8 cellular contexts compared by ENCODE assay signal in the genomic region with DNA sequence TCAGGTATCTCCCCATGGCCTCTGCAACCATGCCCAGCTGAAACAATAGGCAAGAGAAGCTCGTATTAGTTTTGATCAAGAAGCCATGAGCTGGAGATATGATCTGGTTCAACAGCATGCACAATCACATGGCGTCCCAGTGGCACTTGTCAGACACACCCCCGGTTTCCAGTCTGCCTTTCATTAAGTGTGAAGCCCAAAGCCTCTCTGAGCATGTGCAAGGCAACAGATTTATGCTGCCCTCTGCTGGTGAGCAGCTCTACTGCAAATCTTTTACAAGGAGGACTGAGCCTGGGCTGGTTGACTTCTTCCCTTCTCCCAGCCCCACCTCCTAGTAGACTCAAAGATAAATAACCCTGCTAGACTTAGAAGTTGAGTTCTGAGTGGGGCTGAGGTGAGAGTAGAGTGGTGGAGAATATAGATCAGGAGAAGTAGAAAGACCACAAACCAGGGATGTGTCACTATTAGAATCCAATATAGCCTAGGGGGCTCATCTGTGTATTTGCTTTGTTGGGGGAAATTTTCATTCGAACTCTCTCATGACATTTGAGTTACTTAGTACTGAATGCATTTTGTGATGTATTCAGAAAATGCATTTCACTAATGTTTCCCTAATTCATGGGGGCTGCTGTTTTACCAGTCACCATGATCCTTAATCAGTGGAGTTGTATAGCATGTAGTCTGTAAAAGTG. TPM values are rescaled to one million over a fixed set of nuclear protein-coding genes. Genes with fewer than 3 reads are reported as not detected.
DNase-seq lines count a peak whose midpoint lies in the region; ATAC-seq and TF ChIP-seq lines count a peak whose summit lies in the region.

No MANE protein-coding gene starts in this region.

- DNase-seq in Ammon's horn (ENCODE audit: low spot score) (peak; percentile 87), NCI-H2196 (lab: John Stamatoyannopoulos, UW; ENCODE audit: unreplicated experiment) (peak; percentile 92), activated B cell treated with CpG ODN at 0.5 μM for 24 hours (peak; percentile 22), caudate nucleus (lab: John Stamatoyannopoulos, UW) (peak in 53 of 61 donors; percentile 0 to 73 (median 35)), left lobe of liver (ENCODE audit: low spot score) (peak; percentile 79)
- peak in 2 of 3 donors; percentile 34 to 56 for DNase-seq in stimulated activated CD4-positive, alpha-beta T cell treated with anti-CD3 and anti-CD28 coated beads, TNF-alpha, amount 100 ng/mL, for 1 hour (ENCODE audit: low read depth in 3 of 3, low spot score in 1 of 3)

- intact Hi-C loops in activated B cell treated with CpG ODN at 0.5 μM for 24 hours (cut with micrococcal nuclease): loop anchor here (1.0 kb wide), 1 partner anchor 495 kb away; no protein-coding TSS in a partner anchor

- no peak overlapping the region for H3K27ac Mint-ChIP-seq in activated B cell treated with CpG ODN at 0.5 μM for 24 hours

- no peaks in the 10 kb centered on the region for H3K9me3 Mint-ChIP-seq in activated B cell treated with CpG ODN at 0.5 μM for 24 hours

- POLR2A ChIA-PET in activated B cell treated with CpG ODN at 0.5 μM for 24 hours (lab: Charles Lee): no interaction called here

- H3K4me1 Mint-ChIP-seq in activated B cell treated with CpG ODN at 0.5 μM for 24 hours: no peaks in the 10 kb centered on the region

- CTCF ChIA-PET in activated B cell treated with CpG ODN at 0.5 μM for 24 hours (lab: Charles Lee): interaction anchor here (0.7 to 2.1 kb wide), 5 partner anchors 8 to 491 kb away, joined by 3 to 9 read pairs (median 3); no protein-coding TSS in a partner anchor

- no peak overlapping the region for H3K4me3 Mint-ChIP-seq in activated B cell treated with CpG ODN at 0.5 μM for 24 hours

- H3K27ac ChIP-seq in caudate nucleus (ENCODE audit: low read depth, low read length): no peak overlapping the region

- ATAC-seq in GM18909 (IDR thresholded peaks at IDR 0.05; ENCODE audit: poor library complexity, unreplicated experiment) (peak; percentile 92), HG03135 (IDR thresholded peaks at IDR 0.05; ENCODE audit: unreplicated experiment) (peak; percentile 95), activated B cell treated with CpG ODN at 0.5 μM for 24 hours (ENCODE audit: low read depth) (peak; percentile 71), left lobe of liver (peak; percentile 100)

- TF ChIP-seq CTCF in activated B cell treated with CpG ODN at 0.5 μM for 24 hours (IDR thresholded peaks at IDR 0.05): no peak

- H3K36me3 Mint-ChIP-seq in activated B cell treated with CpG ODN at 0.5 μM for 24 hours (ENCODE audit: low read depth): no peaks in the 10 kb centered on the region

- H3K27me3 Mint-ChIP-seq in activated B cell treated with CpG ODN at 0.5 μM for 24 hours: peaks cover 2% of the 10 kb centered on the region

RNA-seq across cellular contexts. Expression of a gene that starts 53.7 kb away (rescaled TPM):
- 17.0 and 21.7 TPM in 2 replicates for total RNA-seq in activated B cell treated with CpG ODN at 0.5 μM for 24 hours
- total RNA-seq in left lobe of liver: 7.9 TPM

Comparison
In these comparisons a context has a peak if more than half of its experiments do, and no peak if none do; other contexts are left out.
1. DNase-seq: peak in every context shown above with its lines; median percentile 92 in NCI-H2196; 87 in Ammon's horn; 79 in left lobe of liver; 45 in stimulated activated CD4-positive, alpha-beta T cell treated with anti-CD3 and anti-CD28 coated beads, TNF-alpha, amount 100 ng/mL, for 1 hour; 35 in caudate nucleus; 22 in activated B cell treated with CpG ODN at 0.5 μM for 24 hours.